In the genomic region with DNA sequence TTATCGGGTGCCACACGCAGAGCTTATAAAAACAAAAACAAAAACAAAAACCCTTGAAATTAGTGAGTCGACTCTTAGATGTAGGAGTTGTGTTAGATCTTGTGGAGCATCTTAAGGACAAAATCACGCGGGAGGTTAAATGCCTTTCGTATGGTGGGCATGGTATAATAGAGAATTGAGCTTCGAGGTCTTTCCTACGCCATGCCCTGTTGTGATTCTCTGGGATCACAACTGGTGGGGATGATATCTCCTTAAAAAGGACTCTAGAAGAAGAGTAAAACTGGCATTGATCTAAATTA, we compare ENCODE assay signal across 8 cellular contexts. TPM values are rescaled to one million over a fixed set of nuclear protein-coding genes. Genes with fewer than 3 reads are reported as not detected.
A peak's percentile ranks its signal among the peaks of the same experiment; 100 is the strongest.
DNase-seq lines count a peak whose midpoint lies in the region; ATAC-seq and TF ChIP-seq lines count a peak whose summit lies in the region.

No MANE protein-coding gene starts in this region.

- H3K4me1 ChIP-seq in Caco-2 (peaks cover 44% of the 10 kb centered on the region), ovary (ENCODE audit: insufficient read depth) (peaks cover 12% of the 10 kb centered on the region)

- no peak for DNase-seq in Caco-2
- DNase-seq in RWPE1 (ENCODE audit: low spot score): no peak
- DNase-seq in epithelial cell of proximal tubule (ENCODE audit: low read depth): no peak
- DNase-seq in ovary: no peak
- no peak for DNase-seq in midbrain (lab: John Stamatoyannopoulos, UW)
- no peak for DNase-seq in G401 (ENCODE audit: low spot score)
- DNase-seq in stimulated activated CD4-positive, alpha-beta T cell treated with anti-CD3 and anti-CD28 coated beads, Interleukin-1b, Interleukin-23, amount 100 ng/mL, for 48 hours: no peak

- TF ChIP-seq CTCF in Caco-2 (IDR thresholded peaks at IDR 0.05; ENCODE audit: insufficient read depth in 1 of 2, low read depth in 1 of 2, low read length in 1 of 2, severe bottlenecking in 1 of 2, unreplicated experiment in 1 of 2) (no peak), RWPE1 (conservative IDR thresholded peaks at IDR 0.05; ENCODE audit: low read depth) (no peak), epithelial cell of proximal tubule (conservative IDR thresholded peaks at IDR 0.05; ENCODE audit: low read depth, low read length) (no peak), ovary (IDR thresholded peaks at IDR 0.05) (no peak)

- CTCF ChIA-PET in Caco-2 (lab: Charles Lee) (interaction anchor here (0.5 to 3.1 kb wide), 4 partner anchors 23 to 374 kb away, joined by 3 to 14 read pairs (median 6); no protein-coding TSS in a partner anchor), RWPE1 (lab: Yijun Ruan, JAX) (interaction anchor here (0.7 to 1.4 kb wide), 4 partner anchors 21 to 375 kb away, joined by 3 to 6 read pairs (median 4); no protein-coding TSS in a partner anchor)

- POLR2A ChIA-PET in Caco-2 (lab: Charles Lee) (interaction anchor here (0.5 to 2.0 kb wide), 6 partner anchors 11 to 185 kb away, joined by 3 to 18 read pairs (median 4); no protein-coding TSS in a partner anchor), RWPE1 (lab: Yijun Ruan, JAX; ENCODE audit: low non-redundant PET) (interaction anchor here (0.6 kb wide), 1 partner anchor 292 kb away, joined by 3 read pairs; no protein-coding TSS in a partner anchor)

- H3K4me1 Mint-ChIP-seq in Caco-2 (ENCODE audit: low read depth, unreplicated experiment): peaks cover 39% of the 10 kb centered on the region

- no peaks in the 10 kb centered on the region for H3K9me3 ChIP-seq in Caco-2
- no peaks in the 10 kb centered on the region for H3K9me3 ChIP-seq in ovary

- no peak for ATAC-seq in esophagus mucosa

- TSS peak; percentile 98 for BruUV-seq in Caco-2 (replicated peaks; lab: Mats Ljungman, UMichigan)

- peak overlapping the region; percentile 86 for H3K4me3 Mint-ChIP-seq in Caco-2 (ENCODE audit: unreplicated experiment)

- peak overlapping the region; percentile 98 for H3K27ac Mint-ChIP-seq in Caco-2 (ENCODE audit: unreplicated experiment)

- no peaks in the 10 kb centered on the region for H3K9me3 Mint-ChIP-seq in Caco-2 (ENCODE audit: unreplicated experiment)

- intact Hi-C loops in Caco-2 (cut with micrococcal nuclease; ENCODE audit: unreplicated experiment): loop anchor here (1.0 to 5.0 kb wide), 10 partner anchors 25 to 680 kb away; a partner anchor contains a TSS
- intact Hi-C loops in ovary (cut with DNase I): loop anchor here in 1 of 4 donors (5.0 kb wide), 1 partner anchor 105 kb away; no protein-coding TSS in a partner anchor

- TF ChIP-seq POLR2A in ovary (IDR thresholded peaks at IDR 0.05): no peak

- TF ChIP-seq EP300 in ovary (IDR thresholded peaks at IDR 0.05): no peak

- H3K27ac ChIP-seq in RWPE1 (peak overlapping the region; percentile 89), ovary (peak overlapping the region in 1 of 2 donors; percentile 97)

- in situ Hi-C loops in G401 (cut with HindIII; ENCODE audit: low sequenced_read_pairs): no loop called here

- no peaks in the 10 kb centered on the region for H3K36me3 ChIP-seq in Caco-2 (ENCODE audit: control insufficient read depth, insufficient read depth, low read length)
- H3K36me3 ChIP-seq in ovary: no peaks in the 10 kb centered on the region

- H3K4me3 ChIP-seq in Caco-2 (ENCODE audit: low read depth, low read length) (peak overlapping the region; percentile 36), epithelial cell of proximal tubule (ENCODE audit: low read depth, low read length) (peak overlapping the region; percentile 92), ovary (peak overlapping the region; percentile 61)

- WGBS in ovary, 3 donors: 32 to 48% (median 43%) methylated on average over 8 of the region's 8 CpGs

- peaks cover 35% of the 10 kb centered on the region for H3K36me3 Mint-ChIP-seq in Caco-2 (ENCODE audit: insufficient read depth, unreplicated experiment)

- no peaks in the 10 kb centered on the region for H3K27me3 Mint-ChIP-seq in Caco-2 (ENCODE audit: insufficient read depth, unreplicated experiment)

- H3K27me3 ChIP-seq in Caco-2 (replicated peaks; ENCODE audit: control insufficient read depth, insufficient read depth, low read length) (no peaks in the 10 kb centered on the region), ovary (no peaks in the 10 kb centered on the region)

RNA-seq across cellular contexts. Expression of a gene that starts 0.8 kb away (rescaled TPM):
- total RNA-seq in Caco-2 (2022): 78.1 and 81.0 TPM in 2 replicates
- total RNA-seq in epithelial cell of proximal tubule: 32.0 and 52.8 TPM in 2 replicates
- 10 to 100 TPM; 15.8 to 73.2 (median 27.0) TPM for total RNA-seq in ovary
- 10 to 100 TPM in 1 of 2 donors, 1 to 10 TPM in 1; 7.2 to 10.1 TPM for polyA plus RNA-seq in ovary
- total RNA-seq in esophagus mucosa: 181 TPM
- total RNA-seq in G401 (2014; rRNA removed; shearing (Covaris generic)): 0.54 and 1.5 TPM in 2 replicates

Comparison
In these comparisons a context has a peak if more than half of its experiments do, and no peak if none do; other contexts are left out.
1. H3K4me3 ChIP-seq: peak in every context shown above with its lines; median percentile 92 in epithelial cell of proximal tubule; 61 in ovary; 36 in Caco-2.